In genomic region chr2:233121856-233122255, GRCh38 we compare ENCODE assay signal across 1 cellular context.
TF ChIP-seq lines count a peak whose summit lies in the region.

No MANE protein-coding gene starts in this region.

TF ChIP-seq in WTC11, 78 proteins besides CTCF, POLR2A, EP300 and RAD21 (continued from another document):
- TF ChIP-seq STAT6 (CRISPR knock-in tag; conservative IDR thresholded peaks at IDR 0.05; ENCODE audit: low read depth) (no peak), RORB (CRISPR knock-in tag; IDR thresholded peaks at IDR 0.05) (no peak), TEAD1 (CRISPR knock-in tag; IDR thresholded peaks at IDR 0.05) (no peak), ZNF671 (CRISPR knock-in tag; IDR thresholded peaks at IDR 0.05) (no peak), HMGA2 (CRISPR knock-in tag; IDR thresholded peaks at IDR 0.05) (no peak), ZNF317 (CRISPR knock-in tag; IDR thresholded peaks at IDR 0.05; ENCODE audit: borderline replicate concordance, low read depth) (no peak), NFATC4 (CRISPR knock-in tag; IDR thresholded peaks at IDR 0.05) (no peak), FOXP4 (CRISPR knock-in tag; IDR thresholded peaks at IDR 0.05) (no peak), RELA (CRISPR knock-in tag; IDR thresholded peaks at IDR 0.05; ENCODE audit: borderline replicate concordance) (no peak), NR2C2 (CRISPR knock-in tag; IDR thresholded peaks at IDR 0.05) (no peak), IRF2 (CRISPR knock-in tag; IDR thresholded peaks at IDR 0.05; ENCODE audit: borderline replicate concordance, low read depth) (no peak)
TF ChIP-seq in WTC11: peak in this region for 0.
